In genomic region chr5:135031813-135032612, GRCh38 we compare ENCODE assay signal across 10 cellular contexts. TPM values are rescaled to one million over a fixed set of nuclear protein-coding genes. Genes with fewer than 3 reads are reported as not detected.
DNase-seq lines count a peak whose midpoint lies in the region; ATAC-seq and TF ChIP-seq lines count a peak whose summit lies in the region.
"Had no signal": no experiment of that assay in that cellular context is flagged by ENCODE, and none has a peak within 500 bp of the region (broad histone marks: within the 10 kb centered on the region; RNA-seq: fewer than 3 reads in every experiment).

No MANE protein-coding gene starts in this region.

- H3K9me3 ChIP-seq in RWPE2 (ENCODE audit: severe bottlenecking), result no peaks in the 10 kb centered on the region
- H3K9me3 ChIP-seq in smooth muscle cell (replicated peaks; ENCODE audit: low read depth), result no peaks in the 10 kb centered on the region

- no peak for DNase-seq in T-helper 2 cell treated with Interferon-gamma antibody and Interleukin-4, amounts not matched to agents 5 μg/mL and 100 μg/mL, for 36 hours (ENCODE audit: low spot score)
- DNase-seq in T-helper 2 cell (no peak), RWPE2 (ENCODE audit: low spot score) (no peak), fibroblast of pulmonary artery (ENCODE audit: low read depth) (peak; percentile 8), smooth muscle cell (lab: John Stamatoyannopoulos, UW; ENCODE audit: unreplicated experiment) (no peak), SIG-M5 treated with dmso at 0.1 percent for 504 hours (lab: John Stamatoyannopoulos, UW; ENCODE audit: unreplicated experiment) (no peak), left cardiac atrium (no peak), T-helper 9 cell (no peak)
- DNase-seq: AML-193 had no signal

- intact Hi-C loops in left cardiac atrium (cut with DNase I), result no loop called here

- H3K4me2 ChIP-seq in smooth muscle cell, result peak overlapping the region; percentile 98

- H3K36me3 Mint-ChIP-seq in T-helper 2 cell treated with Interferon-gamma antibody and Interleukin-4, amounts not matched to agents 5 μg/mL and 100 μg/mL, for 36 hours (ENCODE audit: low read depth), result no peaks in the 10 kb centered on the region

- peak overlapping the region; percentile 91 for H3K4me3 ChIP-seq in RWPE2 (ENCODE audit: severe bottlenecking)
- no peak overlapping the region for H3K4me3 ChIP-seq in fibroblast of pulmonary artery (replicated peaks; ENCODE audit: low read depth, low read length)
- peak overlapping the region; percentile 88 for H3K4me3 ChIP-seq in smooth muscle cell

- peaks cover 51% of the 10 kb centered on the region for H4K20me1 ChIP-seq in smooth muscle cell (ENCODE audit: low read depth)

- peaks cover 4% of the 10 kb centered on the region for H3K9me3 Mint-ChIP-seq in T-helper 2 cell treated with Interferon-gamma antibody and Interleukin-4, amounts not matched to agents 5 μg/mL and 100 μg/mL, for 36 hours

- peak overlapping the region; percentile 12 for H3K27ac Mint-ChIP-seq in T-helper 2 cell treated with Interferon-gamma antibody and Interleukin-4, amounts not matched to agents 5 μg/mL and 100 μg/mL, for 36 hours

- 6% methylated on average over 12 of the region's 12 CpGs for WGBS in smooth muscle cell (ENCODE audit: low lambda C conversion rate)

- H3K27ac ChIP-seq in RWPE2 (ENCODE audit: poor library complexity, severe bottlenecking) (peak overlapping the region; percentile 85), smooth muscle cell (ENCODE audit: low read depth) (peak overlapping the region; percentile 84)

- H3K36me3 ChIP-seq in RWPE2 (ENCODE audit: low read depth) (peaks cover 48% of the 10 kb centered on the region), smooth muscle cell (ENCODE audit: low read depth) (no peaks in the 10 kb centered on the region)

- peaks cover 31% of the 10 kb centered on the region for H3K4me1 Mint-ChIP-seq in T-helper 2 cell treated with Interferon-gamma antibody and Interleukin-4, amounts not matched to agents 5 μg/mL and 100 μg/mL, for 36 hours (ENCODE audit: low read depth)

- peak overlapping the region; percentile 86 for H3K9ac ChIP-seq in smooth muscle cell (ENCODE audit: low read depth)

- H3F3A ChIP-seq in smooth muscle cell (ENCODE audit: low read depth), result peaks cover 13% of the 10 kb centered on the region

- H3K27me3 Mint-ChIP-seq in T-helper 2 cell treated with Interferon-gamma antibody and Interleukin-4, amounts not matched to agents 5 μg/mL and 100 μg/mL, for 36 hours (ENCODE audit: low read depth), result peaks cover 77% of the 10 kb centered on the region

- ATAC-seq in RWPE2 (ENCODE audit: low read depth), result no peak
- ATAC-seq in left cardiac atrium, result no peak

- H3K79me2 ChIP-seq in smooth muscle cell (ENCODE audit: low read depth), result peaks cover 92% of the 10 kb centered on the region

- no peak overlapping the region for H2AFZ ChIP-seq in smooth muscle cell (ENCODE audit: low read depth)

- TF ChIP-seq CTCF in RWPE2 (IDR thresholded peaks at IDR 0.05; ENCODE audit: poor library complexity, severe bottlenecking), result no peak
- TF ChIP-seq CTCF in fibroblast of pulmonary artery (IDR thresholded peaks at IDR 0.05; ENCODE audit: low read length, missing control alignments), result no peak
- no peak for TF ChIP-seq CTCF in smooth muscle cell (IDR thresholded peaks at IDR 0.05; ENCODE audit: borderline replicate concordance, insufficient read depth, poor library complexity, severe bottlenecking)

- peaks cover 15% of the 10 kb centered on the region for H3K4me1 ChIP-seq in RWPE2 (ENCODE audit: insufficient read depth, poor library complexity, severe bottlenecking)
- H3K4me1 ChIP-seq in smooth muscle cell (ENCODE audit: low read depth), result peaks cover 25% of the 10 kb centered on the region

- H3K27me3 ChIP-seq in RWPE2 (ENCODE audit: insufficient read depth, poor library complexity, severe bottlenecking) (no peaks in the 10 kb centered on the region), smooth muscle cell (ENCODE audit: low read depth) (peaks cover 19% of the 10 kb centered on the region)

- H3K4me3 Mint-ChIP-seq in T-helper 2 cell treated with Interferon-gamma antibody and Interleukin-4, amounts not matched to agents 5 μg/mL and 100 μg/mL, for 36 hours, result peak overlapping the region; percentile 62

RNA-seq across cellular contexts. Expression of gene PITX1, which starts 2.0 kb away (rescaled TPM):
- total RNA-seq in smooth muscle cell (122 and 161 TPM in 2 replicates), left cardiac atrium (not detected)
- 418 and 473 TPM in 2 replicates for polyA plus RNA-seq in smooth muscle cell
- total RNA-seq: RPMI7951 had no signal

Comparison
In these comparisons a context has a peak if more than half of its experiments do, and no peak if none do; other contexts are left out.
1. RNA of gene PITX1, which starts 2.0 kb away (total RNA-seq): 122 to 161 TPM in smooth muscle cell; not detected in left cardiac atrium; every median in the first group is over 100 times any median in the second.